In the genomic region with DNA sequence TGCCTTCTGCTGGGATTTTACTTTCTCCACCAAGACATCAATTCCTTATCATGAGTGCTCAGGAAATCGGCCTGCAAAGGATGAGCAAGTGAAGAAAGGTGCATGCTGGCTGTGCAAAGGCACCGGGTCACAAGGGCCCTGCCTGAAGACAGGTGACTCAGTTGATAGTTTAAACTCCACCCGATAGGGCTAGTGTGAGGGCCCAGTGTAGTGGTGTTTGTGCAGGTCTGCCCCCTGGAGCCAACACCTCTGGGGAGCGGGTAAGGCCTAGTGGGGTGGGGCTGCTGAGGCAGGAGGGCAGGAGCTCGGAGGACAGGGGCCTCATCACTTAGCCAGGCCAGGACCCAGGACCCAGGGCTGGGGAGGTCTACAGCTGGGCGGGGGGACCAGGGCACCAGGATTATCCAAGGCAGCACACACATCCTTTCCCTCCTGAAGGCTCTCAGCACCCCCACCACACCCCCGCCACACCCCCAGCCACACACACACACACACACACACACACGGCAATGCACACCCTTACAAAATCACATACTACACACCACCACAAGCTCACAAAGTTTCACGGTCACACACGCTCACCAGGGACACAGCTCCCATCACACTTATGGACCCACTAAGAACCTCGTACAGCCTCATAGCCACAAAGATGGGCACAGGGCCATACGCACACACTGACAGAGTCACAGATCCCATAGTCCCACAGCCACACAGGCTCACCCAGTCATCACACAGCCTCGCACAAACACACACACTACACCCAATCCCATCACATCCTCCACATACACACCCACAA, we compare ENCODE assay signal across 22 cellular contexts.
DNase-seq lines count a peak whose midpoint lies in the region; ATAC-seq, FAIRE-seq and TF ChIP-seq lines count a peak whose summit lies in the region.
"Had no signal": no experiment of that assay in that cellular context is flagged by ENCODE, and none has a peak within 500 bp of the region (broad histone marks: within the 10 kb centered on the region; RNA-seq: fewer than 3 reads in every experiment).

No MANE protein-coding gene starts in this region.

- FAIRE-seq in HepG2 (lab: Jason Lieb, UNC) = no peak
- no peak for FAIRE-seq in H1 (lab: Jason Lieb, UNC)
- no peak for FAIRE-seq in urothelium cell line (lab: Jason Lieb, UNC)
- FAIRE-seq: GM19239 had no signal

- TF ChIP-seq EP300 in HepG2 (IDR thresholded peaks at IDR 0.05; ENCODE audit: low read depth in 2 of 2, low read length in 2 of 2) (no peak), HepG2 (CRISPR knock-in tag; IDR thresholded peaks at IDR 0.05; ENCODE audit: borderline replicate concordance) (no peak), H1 (IDR thresholded peaks at IDR 0.05; ENCODE audit: borderline replicate concordance in 1 of 2, low read depth in 2 of 2, low read length in 2 of 2) (no peak)

- peak overlapping the region; percentile 96 for H3K56ac ChIP-seq in H1 (replicated peaks; ENCODE audit: insufficient read length, low read depth, low read length)

- TF ChIP-seq POLR2A in HepG2 (IDR thresholded peaks at IDR 0.05; ENCODE audit: insufficient read depth in 1 of 2, low read depth in 2 of 2, low read length in 2 of 2) (no peak), right lobe of liver (IDR thresholded peaks at IDR 0.05) (no peak), H1 (IDR thresholded peaks at IDR 0.05; ENCODE audit: control extremely low read depth in 1 of 2, low read depth in 2 of 2, low read length in 2 of 2) (no peak)

- TF ChIP-seq CTCF in HepG2 (CRISPR knock-in tag; IDR thresholded peaks at IDR 0.05) (no peak; the same call in 1 of the 2 replicates), right lobe of liver (IDR thresholded peaks at IDR 0.05) (no peak), H1 (IDR thresholded peaks at IDR 0.05; ENCODE audit: control extremely low read depth in 1 of 3, insufficient read depth in 1 of 3, low read depth in 1 of 3, low read length in 3 of 3) (no peak)

- ATAC-seq in HepG2 = peak; percentile 41
- ATAC-seq in right lobe of liver = no peak
- ATAC-seq in HG03378 (IDR thresholded peaks at IDR 0.05; ENCODE audit: unreplicated experiment) = no peak
- ATAC-seq: T-helper 17 cell had no signal

- H2AK5ac ChIP-seq in H1 (ENCODE audit: low read depth, low read length) = no peak overlapping the region

- H4K20me1 ChIP-seq in HepG2 (ENCODE audit: insufficient read depth, low read length) (no peaks in the 10 kb centered on the region; the same call in 1 of the 2 replicates), H1 (replicated peaks in 1 of 2; ENCODE audit: control insufficient read depth in 1 of 2, insufficient read depth in 2 of 2, low read length in 2 of 2) (peaks cover 2 to 27% of the 10 kb centered on the region in 2 experiments)

- H3K9ac ChIP-seq in HepG2 (ENCODE audit: insufficient read depth, low read depth, low read length) (no peak overlapping the region), H1 (replicated peaks in 1 of 4; ENCODE audit: extremely low read depth in 1 of 4, low read depth in 3 of 4, low read length in 3 of 4) (no peak overlapping the region; a peak in 1 of 7 replicates)
- H3K9ac ChIP-seq: parathyroid adenoma, SK-N-SH had no signal

- H2BK120ac ChIP-seq in H1 (replicated peaks; ENCODE audit: low read depth, low read length) = no peak overlapping the region

- 26% methylated on average over 12 of the region's 13 CpGs for WGBS in HepG2 (ENCODE audit: low lambda C conversion rate)
- 75% methylated on average over 6 of the region's 13 CpGs for WGBS in right lobe of liver (ENCODE audit: insufficient coverage, low coverage, low lambda C conversion rate, missing lambda C conversion rate)
- 87% methylated on average over 12 of the region's 13 CpGs; no CpG with 5 or more reads in 1 of the 2 experiments for WGBS in H1 (ENCODE audit: extremely low coverage in 1 of 2, insufficient coverage in 1 of 2, insufficient read length in 1 of 2, insufficient replicate concordance in 2 of 2, low coverage in 1 of 2, low lambda C conversion rate in 2 of 2, missing lambda C conversion rate in 1 of 2), 2 experiments

- H2AFZ ChIP-seq in HepG2 (ENCODE audit: low read length) = no peak overlapping the region
- no peak overlapping the region for H2AFZ ChIP-seq in H1 (ENCODE audit: low read length)
- H2AFZ ChIP-seq: parathyroid adenoma had no signal

- H3K4me3 ChIP-seq in HepG2 (replicated peaks in 1 of 3; ENCODE audit: insufficient read depth in 1 of 3, low read depth in 2 of 3, low read length in 3 of 3) (no peak overlapping the region), right lobe of liver (no peak overlapping the region), H1 (ENCODE audit: extremely low read depth in 1 of 4, insufficient read depth in 2 of 4, low read depth in 3 of 4, low read length in 4 of 4) (no peak overlapping the region)
- H3K4me3 ChIP-seq: right atrium auricular region, spleen had no signal

- in situ Hi-C loops in HepG2 (cut with HindIII; ENCODE audit: extremely low pct_ligation_motif_present, low pct_unique_long_range_greater_than_20kb) = no loop called here

- H3K36me3 ChIP-seq in HepG2 (replicated peaks in 1 of 2; ENCODE audit: control insufficient read depth in 1 of 2, insufficient read depth in 2 of 2, low read length in 2 of 2) = no peaks in the 10 kb centered on the region
- H3K36me3 ChIP-seq in right lobe of liver = no peaks in the 10 kb centered on the region
- no peaks in the 10 kb centered on the region; a peak in 1 of 8 replicates for H3K36me3 ChIP-seq in H1 (ENCODE audit: control insufficient read depth in 2 of 4, insufficient read depth in 4 of 4, low read length in 3 of 4)
- H3K36me3 ChIP-seq: right atrium auricular region, spleen had no signal

- H2BK20ac ChIP-seq in H1 (ENCODE audit: low read length) = no peak overlapping the region

- no peak for TF ChIP-seq RAD21 in HepG2 (CRISPR knock-in tag; IDR thresholded peaks at IDR 0.05)
- TF ChIP-seq RAD21 in H1 (IDR thresholded peaks at IDR 0.05 in 1 of 2, conservative IDR thresholded peaks at IDR 0.05 in 1 of 2; ENCODE audit: low read depth in 2 of 2, low read length in 2 of 2) = no peak; a peak in 1 of 4 replicates

- peaks cover 9 to 36% of the 10 kb centered on the region in 2 experiments; a peak in 4 of 5 replicates for H3K27me3 ChIP-seq in HepG2 (ENCODE audit: control insufficient read depth in 1 of 2, insufficient read depth in 2 of 2, low read length in 2 of 2)
- H3K27me3 ChIP-seq in right lobe of liver = no peaks in the 10 kb centered on the region
- no peaks in the 10 kb centered on the region; a peak in 1 of 7 replicates for H3K27me3 ChIP-seq in H1 (replicated peaks in 1 of 4; ENCODE audit: control insufficient read depth in 3 of 4, extremely low read depth in 1 of 4, insufficient read depth in 3 of 4, low read length in 3 of 4)
- H3K27me3 ChIP-seq: right atrium auricular region had no signal

- H3K4me2 ChIP-seq in HepG2 (ENCODE audit: low read depth, low read length) = no peak overlapping the region
- H3K4me2 ChIP-seq in H1 (ENCODE audit: insufficient read depth in 1 of 2, low read depth in 2 of 2, low read length in 2 of 2) = no peak overlapping the region
- H3K4me2 ChIP-seq: SK-N-SH had no signal

- peak overlapping the region; percentile 9; the same call in 1 of the 2 replicates for H4K8ac ChIP-seq in H1 (ENCODE audit: extremely low read depth, insufficient read depth, low read length)

- peaks cover 16% of the 10 kb centered on the region for H3K79me1 ChIP-seq in H1 (ENCODE audit: low read depth, low read length)

- no peak overlapping the region for H3K14ac ChIP-seq in H1 (ENCODE audit: insufficient read length)

- H4K91ac ChIP-seq in H1 (replicated peaks; ENCODE audit: insufficient read length, low read length) = no peak overlapping the region

- no peak overlapping the region for H3K27ac ChIP-seq in HepG2 (ENCODE audit: extremely low read length, insufficient read depth, low read length)
- no peak overlapping the region for H3K27ac ChIP-seq in right lobe of liver
- no peak overlapping the region for H3K27ac ChIP-seq in H1 (ENCODE audit: low read depth, low read length)
- H3K27ac ChIP-seq: parathyroid adenoma, right atrium auricular region, spleen had no signal

- H3K9me3 ChIP-seq in HepG2 (ENCODE audit: low read length) (peaks cover 18% of the 10 kb centered on the region), right lobe of liver (no peaks in the 10 kb centered on the region), H1 (ENCODE audit: insufficient read depth in 2 of 2, low read depth in 1 of 2, low read length in 1 of 2) (peaks cover 0 to 5% of the 10 kb centered on the region in 2 experiments; a peak in 1 of 4 replicates)
- H3K9me3 ChIP-seq: right atrium auricular region, SK-N-SH, spleen had no signal

- BruUV-seq in HepG2 (replicated peaks; lab: Mats Ljungman, UMichigan) = no TSS peak

- H3K4ac ChIP-seq in H1 (replicated peaks; ENCODE audit: insufficient read length, low read depth, low read length) = no peak overlapping the region

- H3K79me2 ChIP-seq in HepG2 (ENCODE audit: insufficient read depth, low read length) = no peaks in the 10 kb centered on the region
- peaks cover 0 to 5% of the 10 kb centered on the region in 2 experiments; a peak in 1 of 4 replicates for H3K79me2 ChIP-seq in H1 (ENCODE audit: control insufficient read depth in 1 of 2, insufficient read depth in 2 of 2, low read length in 2 of 2)
- H3K79me2 ChIP-seq: parathyroid adenoma had no signal

- H3K23me2 ChIP-seq in H1 (ENCODE audit: low read depth, low read length) = peaks cover 24% of the 10 kb centered on the region; the same call in 1 of the 2 replicates

- H2BK5ac ChIP-seq in H1 (ENCODE audit: low read depth, low read length) = peak overlapping the region; percentile 36

- H2BK12ac ChIP-seq in H1 (ENCODE audit: low read depth, low read length) = 0 out of 2 replicates have a peak overlapping the region, but pooled peaks have one; percentile 35

- H2BK15ac ChIP-seq in H1 (ENCODE audit: low read length) = no peak overlapping the region

- H3K23ac ChIP-seq in H1 (ENCODE audit: insufficient read length) = no peak overlapping the region

- H4K5ac ChIP-seq in H1 (ENCODE audit: insufficient read length, low read depth, low read length) = no peak overlapping the region

- intact Hi-C loops in HepG2 (cut with micrococcal nuclease; ENCODE audit: unreplicated experiment) = no loop called here
- intact Hi-C loops in right lobe of liver (cut with DNase I) = no loop called here

- H3K4me1 ChIP-seq in HepG2 (ENCODE audit: insufficient read depth, low read length) (no peaks in the 10 kb centered on the region), right lobe of liver (no peaks in the 10 kb centered on the region), H1 (replicated peaks in 1 of 4; ENCODE audit: control insufficient read depth in 3 of 4, insufficient read depth in 4 of 4, low read length in 3 of 4) (peaks cover 0 to 16% (median 10%) of the 10 kb centered on the region in 4 experiments; a peak in 6 of 7 replicates)
- H3K4me1 ChIP-seq: parathyroid adenoma, spleen had no signal

- H3K18ac ChIP-seq in H1 (ENCODE audit: extremely low read depth, low read length) = no peak overlapping the region

- POLR2A ChIA-PET in HepG2 (lab: Yijun Ruan, JAX) = no interaction called here
- POLR2A ChIA-PET in H1 (lab: Charles Lee; ENCODE audit: partially characterized antibody) = interaction anchor here (0.6 kb wide), 1 partner anchor 355 kb away, joined by 3 read pairs; no protein-coding TSS in a partner anchor

- DNase-seq in HepG2 (ENCODE audit: low spot score) (no peak), right lobe of liver (no peak), NAMALWA (ENCODE audit: low spot score) (peak; percentile 50), H1 (ENCODE audit: low read depth in 1 of 2, low spot score in 2 of 2) (no peak), urothelium cell line (ENCODE audit: low spot score) (peak; percentile 29), germinal center (ENCODE audit: low spot score) (no peak), NCI-H748 treated with DMSO at 0.1 percent for 48 hours (lab: John Stamatoyannopoulos, UW) (no peak)
- DNase-seq: activated CD4-positive, alpha-beta T cell treated with anti-CD3 and anti-CD28 coated beads, Interleukin-2, amount 50 U/mL, for 4 hours; caudate nucleus; KG1; MV-4-11; NCI-H187; NCI-H526 treated with DMSO at 0.1 percent for 48 hours; SK-N-SH; spleen; stimulated activated CD4-positive, alpha-beta T cell treated with anti-CD3 and anti-CD28 coated beads, Interleukin-2, amount 100 ng/mL, for 48 hours; stimulated activated naive CD4-positive, alpha-beta T cell; T-helper 17 cell had no signal

- CTCF ChIA-PET in HepG2 (lab: Yijun Ruan, JAX; ENCODE audit: low intra/inter-chr PET ratio, low total read pairs) (no interaction called here), H1 (lab: Charles Lee; ENCODE audit: partially characterized antibody) (interaction anchor here (0.5 to 5.7 kb wide), 14 partner anchors 10 to 476 kb away, joined by 3 to 47 read pairs (median 5); no protein-coding TSS in a partner anchor)

Comparison
In these comparisons a context has a peak if more than half of its experiments do, and no peak if none do; other contexts are left out.
1. DNase-seq: peak in NAMALWA (single experiment) and urothelium cell line (single experiment); none in HepG2 (single experiment), right lobe of liver (0 of 3), H1 (0 of 2), germinal center (single experiment) and NCI-H748 treated with DMSO at 0.1 percent for 48 hours (single experiment).